Comparison of ENCODE assay signal across 13 cellular contexts in genomic region chr16:15660203-15660601, GRCh38. TPM values are rescaled to one million over a fixed set of nuclear protein-coding genes. Genes with fewer than 3 reads are reported as not detected.
DNase-seq lines count a peak whose midpoint lies in the region; ATAC-seq and TF ChIP-seq lines count a peak whose summit lies in the region.
"Had no signal": no experiment of that assay in that cellular context is flagged by ENCODE, and none has a peak within 500 bp of the region (broad histone marks: within the 10 kb centered on the region; RNA-seq: fewer than 3 reads in every experiment).

No MANE protein-coding gene starts in this region.

- no peak for TF ChIP-seq POLR2A in uterus (IDR thresholded peaks at IDR 0.05)

- ATAC-seq in Right ventricle myocardium inferior: no peak
- ATAC-seq: body of pancreas had no signal

- no peak overlapping the region for H3K4me3 ChIP-seq in right atrium auricular region
- peak overlapping the region; percentile 53 for H3K4me3 ChIP-seq in adipocyte (ENCODE audit: low read length)
- no peak overlapping the region for H3K4me3 ChIP-seq in mesodermal cell (ENCODE audit: extremely low read depth, insufficient read depth, low read length, poor library complexity, severe bottlenecking)
- no peak overlapping the region for H3K4me3 ChIP-seq in uterus
- H3K4me3 ChIP-seq: body of pancreas had no signal

- TF ChIP-seq CTCF in right atrium auricular region (IDR thresholded peaks at IDR 0.05) (no peak), uterus (IDR thresholded peaks at IDR 0.05) (no peak)

- intact Hi-C loops in Right ventricle myocardium inferior (cut with DNase I): loop anchor here (1.0 kb wide), 1 partner anchor 12 kb away; no protein-coding TSS in a partner anchor
- intact Hi-C loops in uterus (cut with DNase I; ENCODE audit: low total_unique reads): no loop called here

- peak overlapping the region; percentile 13 for H3K9ac ChIP-seq in adipocyte (ENCODE audit: low read length)

- peaks cover 0 to 17% of the 10 kb centered on the region in 2 donors for H3K4me1 ChIP-seq in right atrium auricular region
- peaks cover 9% of the 10 kb centered on the region for H3K4me1 ChIP-seq in adipocyte (ENCODE audit: control insufficient read depth, insufficient read depth, low read length)
- H3K4me1 ChIP-seq in mesodermal cell (ENCODE audit: control insufficient read depth, insufficient read depth, low read length, poor library complexity, severe bottlenecking): peaks cover 10% of the 10 kb centered on the region
- peaks cover 0 to 3% of the 10 kb centered on the region in 2 donors for H3K4me1 ChIP-seq in uterus
- H3K4me1 ChIP-seq: BE2C, body of pancreas had no signal

- peaks cover 9% of the 10 kb centered on the region for H3K36me3 ChIP-seq in right atrium auricular region
- H3K36me3 ChIP-seq in adipocyte (ENCODE audit: control insufficient read depth, insufficient read depth, low read length, severe bottlenecking): peaks cover 5% of the 10 kb centered on the region
- H3K36me3 ChIP-seq in mesodermal cell (ENCODE audit: control insufficient read depth, insufficient read depth, low read length): peaks cover 47% of the 10 kb centered on the region
- H3K36me3 ChIP-seq in uterus: no peaks in the 10 kb centered on the region

- H3K27ac ChIP-seq in right atrium auricular region (peak overlapping the region; percentile 59 to 73), mesodermal cell (ENCODE audit: low read depth, low read length, severe bottlenecking) (peak overlapping the region; percentile 51), uterus (peak overlapping the region; percentile 73 to 88)

- WGBS in mesodermal cell (ENCODE audit: insufficient coverage in 2 of 2), 2 experiments: 85 to 92% methylated on average over 3 to 5 of the region's 5 CpGs

- H3K9me3 ChIP-seq in right atrium auricular region (no peaks in the 10 kb centered on the region), adipocyte (ENCODE audit: control insufficient read depth, low read length) (no peaks in the 10 kb centered on the region), mesodermal cell (ENCODE audit: control insufficient read depth, low read length) (no peaks in the 10 kb centered on the region), uterus (no peaks in the 10 kb centered on the region)
- H3K9me3 ChIP-seq: BE2C, body of pancreas had no signal

- H3K27me3 ChIP-seq in right atrium auricular region (no peaks in the 10 kb centered on the region), adipocyte (replicated peaks; ENCODE audit: control insufficient read depth, insufficient read depth, low read length) (no peaks in the 10 kb centered on the region), uterus (no peaks in the 10 kb centered on the region)
- H3K27me3 ChIP-seq: BE2C, body of pancreas had no signal

- DNase-seq in right atrium auricular region (ENCODE audit: low spot score) (no peak), Right ventricle myocardium inferior (ENCODE audit: missing footprints) (no peak), adipocyte (ENCODE audit: low read depth) (no peak), uterus (no peak), superior temporal gyrus (ENCODE audit: extremely low spot score) (no peak), activated gamma-delta T cell treated with Interleukin-2 at 50 U/mL for 16 hours (no peak), anterior cingulate cortex (lab: John Stamatoyannopoulos, UW) (no peak)
- DNase-seq: BE2C, NCI-H2107, NCI-H774, RPMI8226 had no signal

RNA-seq across cellular contexts. Expression of gene NDE1, which starts 10.2 kb away (rescaled TPM):
- total RNA-seq in right atrium auricular region (10 to 100 TPM; 12.5 to 18.6 TPM), Right ventricle myocardium inferior (19.2 TPM), uterus (10 to 100 TPM; 23.8 to 53.4 (median 39.2) TPM)
- 73.2 TPM for polyA plus RNA-seq in mesodermal cell (2013, experiment 1 of 2)
- 76.7 TPM for polyA plus RNA-seq in mesodermal cell (2013, experiment 2 of 2)

RNA-seq across cellular contexts. Expression of gene MARF1, which starts 17.2 kb away (rescaled TPM):
- total RNA-seq in right atrium auricular region (10 to 100 TPM; 17.1 to 24.8 TPM), Right ventricle myocardium inferior (48.4 TPM), uterus (10 to 100 TPM; 21.0 to 91.9 (median 42.2) TPM)
- polyA plus RNA-seq in mesodermal cell (2013, experiment 1 of 2): 24.1 TPM
- polyA plus RNA-seq in mesodermal cell (2013, experiment 2 of 2): 22.6 TPM
